In genomic region chrX:49177338-49177833, GRCh38 we compare ENCODE assay signal across 1 cellular context.
TF ChIP-seq lines count a peak whose summit lies in the region.

No MANE protein-coding gene starts in this region.

TF ChIP-seq in endothelial cell of umbilical vein, 7 proteins besides CTCF, POLR2A, EP300 and RAD21:
- no peak for TF ChIP-seq JUN (IDR thresholded peaks at IDR 0.05; ENCODE audit: borderline replicate concordance, insufficient read depth, insufficient read length, low read depth)
- TF ChIP-seq FOS (IDR thresholded peaks at IDR 0.05; ENCODE audit: borderline replicate concordance, insufficient read depth, low read length) = no peak
- no peak for TF ChIP-seq MYC (IDR thresholded peaks at IDR 0.05; ENCODE audit: low read depth, low read length)
- TF ChIP-seq MAX (IDR thresholded peaks at IDR 0.05; ENCODE audit: insufficient read depth, insufficient read length) = no peak
- no peak for TF ChIP-seq EZH2 (IDR thresholded peaks at IDR 0.05; ENCODE audit: borderline replicate concordance, low read depth, low read length, severe bottlenecking)
- no peak for TF ChIP-seq POLR2AphosphoS5 (IDR thresholded peaks at IDR 0.05; ENCODE audit: insufficient read depth, low read depth, low read length)
- TF ChIP-seq GATA2 (IDR thresholded peaks at IDR 0.05; ENCODE audit: insufficient read depth, insufficient read length, low read depth, low read length) = no peak
